In the genomic region with DNA sequence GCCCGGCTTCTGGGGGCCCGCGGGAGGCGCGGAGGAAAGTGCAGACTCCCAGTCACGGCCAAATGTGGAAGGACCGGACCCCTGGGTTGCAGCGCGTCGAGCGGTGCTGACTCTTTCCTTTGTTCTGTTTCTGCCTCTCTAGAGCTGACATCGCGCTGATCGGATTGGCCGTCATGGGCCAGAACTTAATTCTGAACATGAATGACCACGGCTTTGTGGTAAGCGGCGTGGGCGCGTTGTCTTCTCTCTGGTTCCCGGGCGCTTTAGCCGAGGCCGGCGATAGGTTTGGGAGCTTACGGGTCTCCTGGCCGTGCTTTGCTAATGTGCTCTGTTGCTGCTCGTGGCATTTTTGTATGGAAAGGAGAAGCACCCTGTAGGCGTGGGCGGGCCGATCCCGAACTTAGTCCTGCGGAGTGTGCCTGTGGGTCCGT, we compare ENCODE assay signal across 8 cellular contexts. TPM values are rescaled to one million over a fixed set of nuclear protein-coding genes. Genes with fewer than 3 reads are reported as not detected.
DNase-seq lines count a peak whose midpoint lies in the region; ATAC-seq and TF ChIP-seq lines count a peak whose summit lies in the region.

No MANE protein-coding gene starts in this region.

- H3K9me3 Mint-ChIP-seq in activated CD8-positive, alpha-beta memory T cell treated with anti-CD3 and anti-CD28 coated beads, Interleukin-2, amount 10 ng/mL, durations not matched to agents 7 days and 5 days (ENCODE audit: low read depth): no peaks in the 10 kb centered on the region
- H3K9me3 Mint-ChIP-seq in memory B cell: no peaks in the 10 kb centered on the region

- no peak for ATAC-seq in activated CD8-positive, alpha-beta memory T cell treated with anti-CD3 and anti-CD28 coated beads, Interleukin-2, amount 10 ng/mL, durations not matched to agents 7 days and 5 days
- no peak for ATAC-seq in memory B cell (ENCODE audit: low read depth)
- ATAC-seq in thoracic aorta (ENCODE audit: insufficient number of reproducible peaks, low FRiP score, low read depth): no peak

- peaks cover 11 to 28% of the 10 kb centered on the region in 2 donors for H3K4me1 ChIP-seq in thoracic aorta (ENCODE audit: control insufficient read depth in 1 of 2, low read depth in 2 of 2)

- peak overlapping the region; percentile 80 to 85 for H3K27ac ChIP-seq in thoracic aorta

- no peak for DNase-seq in activated CD8-positive, alpha-beta memory T cell treated with anti-CD3 and anti-CD28 coated beads, Interleukin-2, amount 10 ng/mL, durations not matched to agents 7 days and 5 days
- DNase-seq in activated CD8-positive, alpha-beta memory T cell treated with anti-CD3 and anti-CD28 coated beads, Interleukin-2, amount 50 U/mL, for 4 hours: no peak
- DNase-seq in RKO (ENCODE audit: low spot score) (peak; percentile 63), dermis blood vessel endothelial cell (peak; percentile 62), memory B cell (ENCODE audit: low spot score in 2 of 2) (no peak), thoracic aorta (ENCODE audit: low spot score) (no peak), GOT3 (lab: John Stamatoyannopoulos, UW) (no peak)
- no peak for DNase-seq in effector CD8-positive, alpha-beta T cell (lab: John Stamatoyannopoulos, UW)

- peak overlapping the region; percentile 61 for H3K27ac Mint-ChIP-seq in activated CD8-positive, alpha-beta memory T cell treated with anti-CD3 and anti-CD28 coated beads, Interleukin-2, amount 10 ng/mL, durations not matched to agents 7 days and 5 days
- H3K27ac Mint-ChIP-seq in memory B cell: peak overlapping the region; percentile 62

- H3K36me3 Mint-ChIP-seq in activated CD8-positive, alpha-beta memory T cell treated with anti-CD3 and anti-CD28 coated beads, Interleukin-2, amount 10 ng/mL, durations not matched to agents 7 days and 5 days: peaks cover 27% of the 10 kb centered on the region
- H3K36me3 Mint-ChIP-seq in memory B cell: peaks cover 10% of the 10 kb centered on the region

- no peaks in the 10 kb centered on the region for H3K27me3 ChIP-seq in thoracic aorta (replicated peaks; ENCODE audit: insufficient read depth)

- CTCF ChIA-PET in activated CD8-positive, alpha-beta memory T cell treated with anti-CD3 and anti-CD28 coated beads, Interleukin-2, amount 10 ng/mL, durations not matched to agents 7 days and 5 days (lab: Charles Lee): interaction anchor here (0.8 to 4.7 kb wide), 6 partner anchors 22 to 190 kb away, joined by 3 to 20 read pairs (median 6); partner anchors contain the start of genes CENPS and KIF1B

- peaks cover 10% of the 10 kb centered on the region for H3K36me3 ChIP-seq in thoracic aorta

- no peaks in the 10 kb centered on the region for H3K27me3 Mint-ChIP-seq in activated CD8-positive, alpha-beta memory T cell treated with anti-CD3 and anti-CD28 coated beads, Interleukin-2, amount 10 ng/mL, durations not matched to agents 7 days and 5 days
- no peaks in the 10 kb centered on the region for H3K27me3 Mint-ChIP-seq in memory B cell

- peaks cover 31% of the 10 kb centered on the region for H3K4me1 Mint-ChIP-seq in activated CD8-positive, alpha-beta memory T cell treated with anti-CD3 and anti-CD28 coated beads, Interleukin-2, amount 10 ng/mL, durations not matched to agents 7 days and 5 days
- H3K4me1 Mint-ChIP-seq in memory B cell: peaks cover 11% of the 10 kb centered on the region

- peak overlapping the region; percentile 99 for H3K4me3 ChIP-seq in thoracic aorta

- no peaks in the 10 kb centered on the region for H3K9me3 ChIP-seq in thoracic aorta

- H3K4me3 Mint-ChIP-seq in activated CD8-positive, alpha-beta memory T cell treated with anti-CD3 and anti-CD28 coated beads, Interleukin-2, amount 10 ng/mL, durations not matched to agents 7 days and 5 days: peak overlapping the region; percentile 78
- H3K4me3 Mint-ChIP-seq in memory B cell: peak overlapping the region; percentile 93

- no peak for TF ChIP-seq CTCF in thoracic aorta (IDR thresholded peaks at IDR 0.05)

RNA-seq across cellular contexts. Expression of gene PGD, which starts 0.6 kb away (rescaled TPM):
- 100 to 1,000 TPM in 1 of 2 experiments, 10 to 100 TPM in 1; 74.9 to 128 TPM for total RNA-seq in activated CD8-positive, alpha-beta memory T cell treated with anti-CD3 and anti-CD28 coated beads, Interleukin-2, amount 10 ng/mL, durations not matched to agents 7 days and 5 days
- total RNA-seq in dermis blood vessel endothelial cell (59.4 and 130 TPM in 2 replicates), thoracic aorta (10 to 100 TPM; 48.9 to 63.6 TPM)

RNA-seq across cellular contexts. Expression of gene CENPS, which starts 30.7 kb away (rescaled TPM):
- total RNA-seq in activated CD8-positive, alpha-beta memory T cell treated with anti-CD3 and anti-CD28 coated beads, Interleukin-2, amount 10 ng/mL, durations not matched to agents 7 days and 5 days: 10 to 100 TPM; 14.8 to 18.6 TPM
- total RNA-seq in dermis blood vessel endothelial cell (7.8 and 11.4 TPM in 2 replicates), thoracic aorta (10 to 100 TPM in 1 of 2 donors, 1 to 10 TPM in 1; 6.4 to 10.4 TPM)

RNA-seq across cellular contexts. Expression of gene CORT, which starts 50.3 kb away (rescaled TPM):
- under 1 TPM in 1 of 2 experiments, not detected in 1; 0.73 TPM for total RNA-seq in activated CD8-positive, alpha-beta memory T cell treated with anti-CD3 and anti-CD28 coated beads, Interleukin-2, amount 10 ng/mL, durations not matched to agents 7 days and 5 days
- 0.34 and 0.37 TPM in 2 replicates for total RNA-seq in dermis blood vessel endothelial cell
- total RNA-seq in thoracic aorta: not detected

Comparison
In these comparisons a context has a peak if more than half of its experiments do, and no peak if none do; other contexts are left out.
1. DNase-seq: peak in RKO (single experiment) and dermis blood vessel endothelial cell (single experiment); none in activated CD8-positive, alpha-beta memory T cell treated with anti-CD3 and anti-CD28 coated beads, Interleukin-2, amount 10 ng/mL, durations not matched to agents 7 days and 5 days (single experiment), activated CD8-positive, alpha-beta memory T cell treated with anti-CD3 and anti-CD28 coated beads, Interleukin-2, amount 50 U/mL, for 4 hours (single experiment), memory B cell (0 of 2), thoracic aorta (single experiment), effector CD8-positive, alpha-beta T cell (single experiment) and GOT3 (single experiment).